ENCODE assay signal across 12 cellular contexts in the genomic region with DNA sequence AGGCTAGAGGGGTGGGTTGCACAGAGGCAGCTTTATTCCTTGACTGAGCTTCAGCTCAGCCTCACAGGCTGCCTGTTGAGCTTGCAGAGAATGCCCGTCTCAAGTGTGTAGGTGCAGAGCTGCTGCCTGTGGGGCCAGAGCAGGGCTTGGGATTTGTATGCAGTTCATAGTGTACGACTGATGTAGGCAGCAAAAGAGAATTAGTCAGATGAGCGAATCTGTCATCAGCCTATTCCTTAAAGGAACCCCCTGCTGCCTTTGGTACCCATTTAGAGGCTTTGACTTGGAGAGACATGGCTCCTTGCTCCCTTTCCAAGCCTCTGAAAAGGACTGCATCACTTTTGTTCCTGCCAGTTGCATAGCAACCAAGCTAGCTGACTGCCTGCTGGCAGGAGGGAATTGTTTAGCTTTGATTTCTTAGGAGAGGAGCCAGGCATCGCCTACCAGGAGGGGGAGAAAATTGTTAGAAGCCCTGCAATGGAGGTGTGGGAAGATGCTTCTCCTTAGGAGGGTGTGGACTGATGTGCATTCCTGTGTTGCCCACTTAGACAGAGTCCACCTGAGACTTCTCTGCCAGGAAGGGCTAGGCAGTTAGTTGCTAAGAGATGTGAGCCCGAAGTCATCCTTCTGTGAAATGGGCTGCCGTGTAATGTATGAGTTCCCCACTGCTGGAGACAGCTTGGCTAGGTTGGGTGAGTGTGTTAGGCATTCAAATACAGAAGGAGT. TPM values are rescaled to one million over a fixed set of nuclear protein-coding genes. Genes with fewer than 3 reads are reported as not detected.
A peak's percentile ranks its signal among the peaks of the same experiment; 100 is the strongest.
DNase-seq lines count a peak whose midpoint lies in the region; ATAC-seq, FAIRE-seq and TF ChIP-seq lines count a peak whose summit lies in the region.
"Had no signal": no experiment of that assay in that cellular context is flagged by ENCODE, and none has a peak within 500 bp of the region (broad histone marks: within the 10 kb centered on the region; RNA-seq: fewer than 3 reads in every experiment).

No MANE protein-coding gene starts in this region.

- H3K4me1 Mint-ChIP-seq in natural killer cell = peaks cover 9 to 21% of the 10 kb centered on the region in 2 donors

- H3K27ac ChIP-seq in WERI-Rb-1 (0 out of 2 replicates have a peak overlapping the region, but pooled peaks have one; percentile 36), left ventricle myocardium inferior (replicated peaks) (peak overlapping the region; percentile 76), gastrocnemius medialis (peak overlapping the region; percentile 96 to 98 (median 96)), kidney (ENCODE audit: low read depth in 2 of 2, low read length in 2 of 2) (peak overlapping the region in 1 of 2 donors; percentile 24)

- no peak overlapping the region for H3K27ac Mint-ChIP-seq in natural killer cell
- H3K27ac Mint-ChIP-seq: immature natural killer cell had no signal

- H3K9ac ChIP-seq in kidney (ENCODE audit: low read length in 2 of 2) = no peak overlapping the region

- intact Hi-C loops in left ventricle myocardium inferior (cut with micrococcal nuclease) = no loop called here
- intact Hi-C loops in gastrocnemius medialis (cut with DNase I; ENCODE audit: low total_unique reads) = loop anchor here (1.0 to 2.0 kb wide), 2 partner anchors 33 to 70 kb away; no protein-coding TSS in a partner anchor
- intact Hi-C loops in natural killer cell (cut with micrococcal nuclease) = no loop called here
- intact Hi-C loops in kidney (cut with DNase I) = no loop called here

- no peaks in the 10 kb centered on the region for H3K27me3 Mint-ChIP-seq in natural killer cell (ENCODE audit: low read depth in 2 of 2)

- in situ Hi-C loops in gastrocnemius medialis (cut with MboI; ENCODE audit: low sequenced_read_pairs in 4 of 4) = loop anchor here in 1 of 4 donors (10.0 kb wide), 1 partner anchor 75 kb away; no protein-coding TSS in a partner anchor

- no peak overlapping the region for H3K4me3 Mint-ChIP-seq in natural killer cell
- H3K4me3 Mint-ChIP-seq: immature natural killer cell had no signal

- no peaks in the 10 kb centered on the region for H3K27me3 ChIP-seq in WERI-Rb-1 (ENCODE audit: insufficient read depth, low read depth, severe bottlenecking)
- H3K27me3 ChIP-seq in left ventricle myocardium inferior (ENCODE audit: low read depth) = no peaks in the 10 kb centered on the region
- no peaks in the 10 kb centered on the region for H3K27me3 ChIP-seq in gastrocnemius medialis

- DNase-seq in EH (ENCODE audit: low read depth) (peak; percentile 84), WERI-Rb-1 (no peak), left ventricle myocardium inferior (no peak), gastrocnemius medialis (peak in 1 of 2 donors; percentile 52), natural killer cell (no peak), GF-D8 (lab: John Stamatoyannopoulos, UW) (no peak), kidney (no peak)
- DNase-seq: activated CD4-positive, alpha-beta T cell treated with anti-CD3 and anti-CD28 coated beads for 4 hours; immature natural killer cell; KG1; stimulated activated naive CD4-positive, alpha-beta T cell had no signal

- H3K4me1 ChIP-seq in left ventricle myocardium inferior (peaks cover 100% of the 10 kb centered on the region), gastrocnemius medialis (peaks cover 75 to 83% of the 10 kb centered on the region in 2 donors), kidney (ENCODE audit: control insufficient read depth in 1 of 2, insufficient read depth in 1 of 2, low read depth in 1 of 2, low read length in 2 of 2) (peaks cover 40 to 47% of the 10 kb centered on the region in 2 donors)

- H3K9me3 Mint-ChIP-seq in natural killer cell = no peaks in the 10 kb centered on the region
- H3K9me3 Mint-ChIP-seq: immature natural killer cell had no signal

- ATAC-seq in gastrocnemius medialis = peak; percentile 6 to 21
- ATAC-seq in HG02571 (IDR thresholded peaks at IDR 0.05; ENCODE audit: unreplicated experiment) = no peak
- no peak for ATAC-seq in natural killer cell

- no peaks in the 10 kb centered on the region for H3K9me3 ChIP-seq in WERI-Rb-1 (ENCODE audit: severe bottlenecking)
- H3K9me3 ChIP-seq in left ventricle myocardium inferior (replicated peaks) = no peaks in the 10 kb centered on the region
- H3K9me3 ChIP-seq in gastrocnemius medialis = no peaks in the 10 kb centered on the region
- H3K9me3 ChIP-seq in kidney (ENCODE audit: control insufficient read depth in 1 of 2, low read length in 2 of 2) = no peaks in the 10 kb centered on the region

- H3K4me3 ChIP-seq in WERI-Rb-1 (ENCODE audit: low read depth, low read length) = no peak overlapping the region
- peak overlapping the region; percentile 17 for H3K4me3 ChIP-seq in left ventricle myocardium inferior
- peak overlapping the region in 2 of 4 donors; percentile 9 to 16 for H3K4me3 ChIP-seq in gastrocnemius medialis
- no peak overlapping the region for H3K4me3 ChIP-seq in kidney (ENCODE audit: low read length in 2 of 2)

- H3K36me3 Mint-ChIP-seq in natural killer cell = no peaks in the 10 kb centered on the region
- H3K36me3 Mint-ChIP-seq: immature natural killer cell had no signal

- no peaks in the 10 kb centered on the region for H3K36me3 ChIP-seq in WERI-Rb-1
- peaks cover 14% of the 10 kb centered on the region for H3K36me3 ChIP-seq in left ventricle myocardium inferior
- H3K36me3 ChIP-seq in gastrocnemius medialis = no peaks in the 10 kb centered on the region
- H3K36me3 ChIP-seq in kidney (ENCODE audit: control insufficient read depth in 1 of 2, insufficient read depth in 2 of 2, low read length in 2 of 2) = peaks cover 0 to 6% of the 10 kb centered on the region in 2 donors

- no peak for TF ChIP-seq CTCF in WERI-Rb-1 (IDR thresholded peaks at IDR 0.05; ENCODE audit: low read depth, low read length)
- no peak for TF ChIP-seq CTCF in left ventricle myocardium inferior (IDR thresholded peaks at IDR 0.05; ENCODE audit: borderline replicate concordance)
- no peak for TF ChIP-seq CTCF in gastrocnemius medialis (IDR thresholded peaks at IDR 0.05 in 4 of 5, conservative IDR thresholded peaks at IDR 0.05 in 1 of 5)
- no peak for TF ChIP-seq CTCF in natural killer cell (IDR thresholded peaks at IDR 0.05)
- TF ChIP-seq CTCF in kidney (IDR thresholded peaks at IDR 0.05; ENCODE audit: borderline replicate concordance, extremely low read depth, insufficient read depth) = no peak

- no peak for FAIRE-seq in kidney (lab: Jason Lieb, UNC)

- no peak for TF ChIP-seq POLR2A in gastrocnemius medialis (IDR thresholded peaks at IDR 0.05)

RNA-seq across cellular contexts. Expression of a gene that starts 10.9 kb away (rescaled TPM):
- 851 TPM for total RNA-seq in left ventricle myocardium inferior
- total RNA-seq in gastrocnemius medialis = 100 to 1,000 TPM; 361 to 763 (median 473) TPM
- total RNA-seq in natural killer cell = 10 to 100 TPM; 77.9 to 99.8 (median 89.5) TPM
- total RNA-seq in kidney = 119 TPM
- 262 TPM for polyA plus RNA-seq in kidney (ENCODE audit: insufficient read depth, low read depth, low replicate concordance)

RNA-seq across cellular contexts. Expression of a gene that starts 11.3 kb away (rescaled TPM):
- total RNA-seq in left ventricle myocardium inferior (23.9 TPM), gastrocnemius medialis (10 to 100 TPM; 33.8 to 43.5 (median 38.9) TPM), natural killer cell (10 to 100 TPM; 31.8 to 41.8 (median 37.6) TPM), kidney (34.0 TPM)
- polyA plus RNA-seq in kidney (ENCODE audit: insufficient read depth, low read depth, low replicate concordance) = 42.2 TPM

RNA-seq across cellular contexts. Expression of a gene that starts 33.2 kb away (rescaled TPM):
- total RNA-seq in left ventricle myocardium inferior = 63.6 TPM
- total RNA-seq in gastrocnemius medialis = 10 to 100 TPM; 48.1 to 93.6 (median 65.7) TPM
- total RNA-seq in natural killer cell = 10 to 100 TPM; 26.4 to 42.2 (median 32.6) TPM
- total RNA-seq in kidney = 54.3 TPM
- polyA plus RNA-seq in kidney (ENCODE audit: insufficient read depth, low read depth, low replicate concordance) = 20.8 TPM

Comparison
In these comparisons a context has a peak if more than half of its experiments do, and no peak if none do; other contexts are left out.
1. ATAC-seq: peak in gastrocnemius medialis (2 of 2); none in HG02571 (single experiment) and natural killer cell (0 of 3).